ENCODE assay signal across 10 cellular contexts in genomic region chr15:66720206-66721010, GRCh38. TPM values are rescaled to one million over a fixed set of nuclear protein-coding genes. Genes with fewer than 3 reads are reported as not detected.
A peak's percentile ranks its signal among the peaks of the same experiment; 100 is the strongest.
DNase-seq lines count a peak whose midpoint lies in the region; ATAC-seq and TF ChIP-seq lines count a peak whose summit lies in the region.
"Had no signal": no experiment of that assay in that cellular context is flagged by ENCODE, and none has a peak within 500 bp of the region (broad histone marks: within the 10 kb centered on the region; RNA-seq: fewer than 3 reads in every experiment).

No MANE protein-coding gene starts in this region.

- H3K9me3 Mint-ChIP-seq in activated CD4-positive, alpha-beta T cell treated with anti-CD3 and anti-CD28 coated beads, Interleukin-2, amount 10 ng/mL, durations not matched to agents 24 days and 14 days = no peaks in the 10 kb centered on the region
- H3K9me3 Mint-ChIP-seq: central memory CD8-positive, alpha-beta T cell had no signal

- peak overlapping the region; percentile 8 for H3K4me3 Mint-ChIP-seq in activated CD4-positive, alpha-beta T cell treated with anti-CD3 and anti-CD28 coated beads, Interleukin-2, amount 10 ng/mL, durations not matched to agents 24 days and 14 days
- H3K4me3 Mint-ChIP-seq: central memory CD8-positive, alpha-beta T cell had no signal

- peak; percentile 80 for DNase-seq in activated CD4-positive, alpha-beta T cell treated with anti-CD3 and anti-CD28 coated beads, Interleukin-2, amount 10 ng/mL, durations not matched to agents 24 days and 14 days
- DNase-seq in activated CD4-positive, alpha-beta T cell treated with anti-CD3 and anti-CD28 coated beads, Interleukin-2, amount 50 U/mL, for 1 hour = no peak
- DNase-seq in SJSA1 (ENCODE audit: low read depth in 1 of 2, low spot score in 2 of 2) = peak; percentile 61 to 86
- peak; percentile 63 for DNase-seq in dermis blood vessel endothelial cell
- DNase-seq in smooth muscle cell (lab: John Stamatoyannopoulos, UW; ENCODE audit: unreplicated experiment) = no peak
- no peak for DNase-seq in NCI-H1930 (lab: John Stamatoyannopoulos, UW)
- no peak for DNase-seq in 8988T
- DNase-seq: BE2C had no signal

- H3K9me3 ChIP-seq in SJSA1 (replicated peaks) (no peaks in the 10 kb centered on the region), smooth muscle cell (replicated peaks; ENCODE audit: low read depth) (no peaks in the 10 kb centered on the region)
- H3K9me3 ChIP-seq: BE2C had no signal

- H3K27me3 Mint-ChIP-seq in activated CD4-positive, alpha-beta T cell treated with anti-CD3 and anti-CD28 coated beads, Interleukin-2, amount 10 ng/mL, durations not matched to agents 24 days and 14 days = peaks cover 4% of the 10 kb centered on the region

- H3K4me1 ChIP-seq in SJSA1 (replicated peaks) (peaks cover 78% of the 10 kb centered on the region), smooth muscle cell (ENCODE audit: low read depth) (peaks cover 15% of the 10 kb centered on the region)

- H3K4me3 ChIP-seq in SJSA1 (no peak overlapping the region), smooth muscle cell (no peak overlapping the region)

- H3K36me3 ChIP-seq in SJSA1 (peaks cover 91% of the 10 kb centered on the region), smooth muscle cell (ENCODE audit: low read depth) (no peaks in the 10 kb centered on the region)

- H3F3A ChIP-seq in smooth muscle cell (ENCODE audit: low read depth) = peaks cover 65% of the 10 kb centered on the region

- peaks cover 100% of the 10 kb centered on the region for H4K20me1 ChIP-seq in smooth muscle cell (ENCODE audit: low read depth)

- H3K4me1 Mint-ChIP-seq in activated CD4-positive, alpha-beta T cell treated with anti-CD3 and anti-CD28 coated beads, Interleukin-2, amount 10 ng/mL, durations not matched to agents 24 days and 14 days = peaks cover 33% of the 10 kb centered on the region
- H3K4me1 Mint-ChIP-seq: central memory CD8-positive, alpha-beta T cell had no signal

- H3K27ac ChIP-seq in SJSA1 (no peak overlapping the region), smooth muscle cell (ENCODE audit: low read depth) (peak overlapping the region; percentile 79)

- H3K36me3 Mint-ChIP-seq in activated CD4-positive, alpha-beta T cell treated with anti-CD3 and anti-CD28 coated beads, Interleukin-2, amount 10 ng/mL, durations not matched to agents 24 days and 14 days (ENCODE audit: low read depth) = no peaks in the 10 kb centered on the region

- H3K79me2 ChIP-seq in smooth muscle cell (ENCODE audit: low read depth) = peaks cover 97% of the 10 kb centered on the region

- no peak overlapping the region for H3K9ac ChIP-seq in smooth muscle cell (ENCODE audit: low read depth)

- H3K27ac Mint-ChIP-seq in activated CD4-positive, alpha-beta T cell treated with anti-CD3 and anti-CD28 coated beads, Interleukin-2, amount 10 ng/mL, durations not matched to agents 24 days and 14 days = peak overlapping the region; percentile 74

- no peak overlapping the region for H2AFZ ChIP-seq in smooth muscle cell (ENCODE audit: low read depth)

- no peak for TF ChIP-seq CTCF in smooth muscle cell (IDR thresholded peaks at IDR 0.05; ENCODE audit: borderline replicate concordance, insufficient read depth, poor library complexity, severe bottlenecking)

- 54% methylated on average over 9 of the region's 9 CpGs for WGBS in smooth muscle cell (ENCODE audit: low lambda C conversion rate)

- H3K27me3 ChIP-seq in SJSA1 (replicated peaks) (no peaks in the 10 kb centered on the region), smooth muscle cell (ENCODE audit: low read depth) (no peaks in the 10 kb centered on the region)
- H3K27me3 ChIP-seq: BE2C had no signal

- ATAC-seq in GM18519 (IDR thresholded peaks at IDR 0.05; ENCODE audit: low FRiP score, unreplicated experiment) = no peak

- peak overlapping the region; percentile 55 for H3K4me2 ChIP-seq in smooth muscle cell

- intact Hi-C loops in activated CD4-positive, alpha-beta T cell treated with anti-CD3 and anti-CD28 coated beads, Interleukin-2, amount 10 ng/mL, durations not matched to agents 24 days and 14 days (cut with micrococcal nuclease) = loop anchor here (2.0 kb wide), 1 partner anchor 20 kb away; no protein-coding TSS in a partner anchor

RNA-seq across cellular contexts. Expression of gene SMAD6, which starts 18.4 kb away (rescaled TPM):
- total RNA-seq in activated CD4-positive, alpha-beta T cell treated with anti-CD3 and anti-CD28 coated beads, Interleukin-2, amount 10 ng/mL, durations not matched to agents 24 days and 14 days = 0.19 and 0.40 TPM in 2 replicates
- total RNA-seq in SJSA1 (2014; rRNA removed; shearing (Covaris generic)) = 46.4 and 78.8 TPM in 2 replicates
- total RNA-seq in dermis blood vessel endothelial cell (10.1 and 11.9 TPM in 2 replicates), smooth muscle cell (41.6 and 42.6 TPM in 2 replicates)
- polyA plus RNA-seq in smooth muscle cell = 37.9 and 44.0 TPM in 2 replicates

Comparison
In these comparisons a context has a peak if more than half of its experiments do, and no peak if none do; other contexts are left out.
1. DNase-seq: peak in activated CD4-positive, alpha-beta T cell treated with anti-CD3 and anti-CD28 coated beads, Interleukin-2, amount 10 ng/mL, durations not matched to agents 24 days and 14 days (single experiment), SJSA1 (2 of 2) and dermis blood vessel endothelial cell (single experiment); none in activated CD4-positive, alpha-beta T cell treated with anti-CD3 and anti-CD28 coated beads, Interleukin-2, amount 50 U/mL, for 1 hour (single experiment), smooth muscle cell (single experiment), NCI-H1930 (0 of 2) and 8988T (single experiment).